ENCODE assay signal across 8 cellular contexts in the genomic region with DNA sequence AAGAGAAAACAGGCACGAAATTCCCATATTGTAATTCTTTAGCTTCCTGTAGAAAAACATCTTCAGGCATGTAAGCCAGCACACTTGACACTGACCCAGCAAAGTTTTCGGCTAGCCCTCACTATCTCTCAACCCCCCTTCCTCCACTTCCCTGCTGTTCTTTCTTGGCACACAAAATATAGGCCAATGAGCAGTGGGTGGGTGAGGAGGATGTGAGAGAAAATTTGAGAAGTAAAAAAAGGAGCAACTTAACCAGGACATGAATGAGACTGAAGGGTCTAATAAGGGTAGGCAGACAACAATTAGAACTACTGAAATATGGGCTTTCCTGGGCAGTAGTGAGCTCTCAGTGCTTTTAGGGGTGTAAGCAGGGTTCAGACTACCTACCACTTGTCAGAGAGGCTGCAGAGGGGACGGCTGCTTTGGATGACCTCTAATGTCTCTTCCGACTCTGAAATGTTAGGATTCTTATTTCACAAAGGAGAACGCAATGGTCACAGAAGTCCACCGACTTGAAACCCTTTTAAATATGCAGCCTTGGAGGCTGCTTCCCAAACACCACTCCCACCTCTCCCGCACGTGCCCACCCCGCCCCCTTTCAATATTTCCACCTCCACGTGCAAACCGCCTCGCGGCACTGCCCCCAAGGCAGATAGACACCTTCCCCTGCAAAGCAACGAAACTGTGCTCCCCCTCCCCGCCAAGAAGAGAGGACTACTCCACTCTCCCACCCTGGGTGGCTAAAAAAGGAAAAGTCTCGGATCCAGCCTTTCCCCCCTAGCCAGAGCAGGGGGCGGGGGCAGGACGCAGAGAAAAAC. TPM values are rescaled to one million over a fixed set of nuclear protein-coding genes. Genes with fewer than 3 reads are reported as not detected.
DNase-seq lines count a peak whose midpoint lies in the region; TF ChIP-seq lines count a peak whose summit lies in the region.

No MANE protein-coding gene starts in this region.

- H2AFZ ChIP-seq in fibroblast of lung (ENCODE audit: low read length) (no peak overlapping the region), neuron (ENCODE audit: low read depth, low read length) (peak overlapping the region; percentile 64)

- H3K9ac ChIP-seq in BLaER1 treated with 17β-estradiol and CSF1 and Interleukin-3, amounts not matched to agents 10 nM and 100 nM = peak overlapping the region; percentile 96 to 99 (median 98)
- H3K9ac ChIP-seq in fibroblast of lung (ENCODE audit: insufficient read depth, low read length) = peak overlapping the region; percentile 18

- peaks cover 34 to 93% (median 85%) of the 10 kb centered on the region in 11 experiments; a peak in 21 of 22 replicates for H4K20me1 ChIP-seq in BLaER1 treated with 17β-estradiol and CSF1 and Interleukin-3, amounts not matched to agents 10 nM and 100 nM
- H4K20me1 ChIP-seq in fibroblast of lung (ENCODE audit: control insufficient read depth, extremely low read depth, insufficient read depth, low read length) = peaks cover 2% of the 10 kb centered on the region

- peaks cover 34% of the 10 kb centered on the region for H3K36me3 Mint-ChIP-seq in HFFc6 (ENCODE audit: low read depth)

- H3K27me3 Mint-ChIP-seq in HFFc6 (ENCODE audit: insufficient read depth) = peaks cover 1% of the 10 kb centered on the region

- H3K27ac Mint-ChIP-seq in HFFc6 = peak overlapping the region; percentile 62

- TF ChIP-seq CTCF in HFFc6 (IDR thresholded peaks at IDR 0.05) (no peak), WERI-Rb-1 (IDR thresholded peaks at IDR 0.05; ENCODE audit: low read depth, low read length) (no peak), fibroblast of lung (conservative IDR thresholded peaks at IDR 0.05 in 1 of 2, IDR thresholded peaks at IDR 0.05 in 1 of 2; ENCODE audit: low read depth in 1 of 2, low read length in 2 of 2) (no peak)

- no peaks in the 10 kb centered on the region for H3K27me3 ChIP-seq in BLaER1 treated with 17β-estradiol and CSF1 and Interleukin-3, amounts not matched to agents 10 nM and 100 nM
- H3K27me3 ChIP-seq in WERI-Rb-1 (ENCODE audit: insufficient read depth, low read depth, severe bottlenecking) = no peaks in the 10 kb centered on the region
- H3K27me3 ChIP-seq in fibroblast of lung (ENCODE audit: control insufficient read depth, insufficient read depth, low read length) = no peaks in the 10 kb centered on the region
- H3K27me3 ChIP-seq in neuron (ENCODE audit: insufficient read depth, low read length) = no peaks in the 10 kb centered on the region

- H3K9me3 ChIP-seq in BLaER1 treated with 17β-estradiol and CSF1 and Interleukin-3, amounts not matched to agents 10 nM and 100 nM (replicated peaks in 1 of 11) = no peaks in the 10 kb centered on the region
- H3K9me3 ChIP-seq in WERI-Rb-1 (ENCODE audit: severe bottlenecking) (no peaks in the 10 kb centered on the region), fibroblast of lung (ENCODE audit: control insufficient read depth, insufficient read depth, low read depth, low read length) (no peaks in the 10 kb centered on the region), neuron (ENCODE audit: low read length) (no peaks in the 10 kb centered on the region)

- no peaks in the 10 kb centered on the region for H3K9me3 Mint-ChIP-seq in HFFc6

- H3K4me3 ChIP-seq in BLaER1 treated with 17β-estradiol and CSF1 and Interleukin-3, amounts not matched to agents 10 nM and 100 nM = peak overlapping the region; percentile 72 to 98 (median 95)
- H3K4me3 ChIP-seq in WERI-Rb-1 (ENCODE audit: low read depth, low read length) (peak overlapping the region; percentile 93), fibroblast of lung (replicated peaks in 1 of 4; ENCODE audit: control extremely low read depth in 1 of 4, insufficient read depth in 1 of 4, low read depth in 3 of 4, low read length in 4 of 4) (peak overlapping the region; percentile 55 to 90 (median 80)), neuron (ENCODE audit: low read length) (peak overlapping the region; percentile 96)

- H3K4me1 ChIP-seq in BLaER1 treated with 17β-estradiol and CSF1 and Interleukin-3, amounts not matched to agents 10 nM and 100 nM = peaks cover 48 to 64% (median 51%) of the 10 kb centered on the region in 10 experiments
- H3K4me1 ChIP-seq in fibroblast of lung (ENCODE audit: control insufficient read depth, extremely low read depth, insufficient read depth, low read length) (peaks cover 6% of the 10 kb centered on the region), neuron (ENCODE audit: insufficient read depth, low read length) (peaks cover 35% of the 10 kb centered on the region)

- peaks cover 67% of the 10 kb centered on the region for H3K79me2 ChIP-seq in fibroblast of lung (ENCODE audit: control insufficient read depth, insufficient read depth, low read length)

- no peak for DNase-seq in HFFc6
- DNase-seq in WERI-Rb-1 = peak; percentile 42
- DNase-seq in fibroblast of lung (ENCODE audit: low read depth in 2 of 2) = peak in 1 of 2 donors; percentile 10
- DNase-seq in GDM1 (lab: John Stamatoyannopoulos, UW) = no peak
- no peak for DNase-seq in cortex of kidney (lab: John Stamatoyannopoulos, UW)
- no peak for DNase-seq in mucosa of gallbladder (ENCODE audit: low spot score)

- H3K4me3 Mint-ChIP-seq in HFFc6 = peak overlapping the region; percentile 93

- H3K27ac ChIP-seq in BLaER1 treated with 17β-estradiol and CSF1 and Interleukin-3, amounts not matched to agents 10 nM and 100 nM = peak overlapping the region; percentile 93 to 100 (median 98); a peak in 21 of 22 replicates
- H3K27ac ChIP-seq in WERI-Rb-1 (peak overlapping the region; percentile 98), fibroblast of lung (ENCODE audit: insufficient read depth, low read length) (no peak overlapping the region)

- H3K4me1 Mint-ChIP-seq in HFFc6 (ENCODE audit: low read depth) = peaks cover 60% of the 10 kb centered on the region

- H3K4me2 ChIP-seq in BLaER1 treated with 17β-estradiol and CSF1 and Interleukin-3, amounts not matched to agents 10 nM and 100 nM = peak overlapping the region; percentile 85 to 97 (median 96)
- H3K4me2 ChIP-seq in fibroblast of lung (ENCODE audit: extremely low read depth, insufficient read depth, low read length) = peak overlapping the region; percentile 100

- peaks cover 40 to 66% (median 51%) of the 10 kb centered on the region in 11 experiments for H3K36me3 ChIP-seq in BLaER1 treated with 17β-estradiol and CSF1 and Interleukin-3, amounts not matched to agents 10 nM and 100 nM
- H3K36me3 ChIP-seq in WERI-Rb-1 (peaks cover 71% of the 10 kb centered on the region), fibroblast of lung (ENCODE audit: control insufficient read depth, insufficient read depth, low read length) (no peaks in the 10 kb centered on the region), neuron (ENCODE audit: insufficient read depth, low read length) (peaks cover 49% of the 10 kb centered on the region)

RNA-seq across cellular contexts. Expression of gene MBTD1, which starts 0.9 kb away (rescaled TPM):
- 1 to 10 TPM; 3.6 to 5.1 (median 4.5) TPM for total RNA-seq in HFFc6 (2021; fragmentation: NEBNext Ultra II Directional; extraction: Animal tissue kit (Norgen Biotek cat#: 25700))
- total RNA-seq in fibroblast of lung (12.1 and 13.7 TPM in 2 replicates), mucosa of gallbladder (17.1 TPM)
- polyA plus RNA-seq in fibroblast of lung = 2.9 and 4.4 TPM in 2 replicates
- 2.0 and 3.2 TPM in 2 replicates for polyA plus RNA-seq in fibroblast of lung (2012)
- polyA minus RNA-seq in fibroblast of lung (ENCODE audit: low replicate concordance) = 1.2 and 1.8 TPM in 2 replicates

RNA-seq across cellular contexts. Expression of gene UTP18, which starts 1.4 kb away (rescaled TPM):
- total RNA-seq in HFFc6 (2021; fragmentation: NEBNext Ultra II Directional; extraction: Animal tissue kit (Norgen Biotek cat#: 25700)) = 10 to 100 TPM; 24.7 to 38.5 (median 35.2) TPM
- total RNA-seq in fibroblast of lung (27.9 and 31.6 TPM in 2 replicates), mucosa of gallbladder (17.4 TPM)
- 29.2 and 37.6 TPM in 2 replicates for polyA plus RNA-seq in fibroblast of lung
- polyA plus RNA-seq in fibroblast of lung (2012) = 24.6 and 37.9 TPM in 2 replicates
- polyA minus RNA-seq in fibroblast of lung (ENCODE audit: low replicate concordance) = 0.75 and 2.2 TPM in 2 replicates
